ENCODE assay signal across 28 cellular contexts in the genomic region with DNA sequence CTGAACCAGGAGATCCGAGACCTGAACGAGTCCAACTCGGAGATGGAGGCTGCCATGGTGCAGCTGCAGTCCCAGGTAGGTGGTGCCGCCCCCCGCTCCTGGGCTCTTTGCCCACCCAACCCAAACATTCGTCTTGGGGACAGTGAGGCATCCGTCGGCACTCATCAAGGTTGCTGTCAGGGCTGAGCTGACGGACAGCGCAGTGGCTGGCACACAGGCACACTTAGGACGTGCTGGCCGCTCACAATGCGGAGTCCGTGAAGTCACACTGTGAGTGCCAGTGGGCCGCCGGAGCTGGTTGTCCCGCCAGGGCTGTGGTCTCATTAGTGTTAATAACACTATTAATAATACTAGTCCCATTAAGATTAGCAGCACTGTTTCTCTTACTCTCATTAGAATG.
"Had no signal": no experiment of that assay in that cellular context is flagged by ENCODE, and none has a peak within 500 bp of the region (broad histone marks: within the 10 kb centered on the region; RNA-seq: fewer than 3 reads in every experiment).

No MANE protein-coding gene starts in this region.

- H3K36me3 Mint-ChIP-seq: activated naive CD8-positive, alpha-beta T cell; memory B cell; naive thymus-derived CD4-positive, alpha-beta T cell; neural progenitor cell; stimulated activated naive B cell treated with anti-CD40 and anti-IgM and Interleukin-4, amounts not matched to agents 10 μg/mL and 1 μg/mL and 100 μg/mL, for 72 hours had no signal

- ATAC-seq: activated T-cell treated with anti-CD3 and anti-CD28 coated beads, Interleukin-2, amount 50 U/mL, for 72 hours; effector memory CD8-positive, alpha-beta T cell; gastrocnemius medialis; naive thymus-derived CD4-positive, alpha-beta T cell; stimulated activated naive B cell treated with anti-CD40 and anti-IgM and Interleukin-4, amounts not matched to agents 10 μg/mL and 1 μg/mL and 100 μg/mL, for 72 hours had no signal

- H3K9me3 Mint-ChIP-seq: activated T-cell treated with anti-CD3 and anti-CD28 coated beads, Interleukin-2, amount 50 U/mL, for 72 hours; brain; effector memory CD8-positive, alpha-beta T cell; memory B cell; naive thymus-derived CD4-positive, alpha-beta T cell; stimulated activated naive B cell treated with anti-CD40 and anti-IgM and Interleukin-4, amounts not matched to agents 10 μg/mL and 1 μg/mL and 100 μg/mL, for 72 hours; T-helper 1 cell treated with Interleukin-12 subunit alpha and Interleukin-12 subunit beta and Interleukin-4 antibody, amounts not matched to agents 30 μg/mL and 1 μg/mL, for 36 hours had no signal

- H3K4me3 ChIP-seq: ascending aorta, cardiac muscle cell, gastrocnemius medialis, left ventricle myocardium inferior, neural progenitor cell, smooth muscle cell, stomach, thyroid gland, upper lobe of left lung had no signal

- H3K27me3 ChIP-seq: ascending aorta, cardiac muscle cell, gastrocnemius medialis, neural progenitor cell, stomach, thyroid gland, upper lobe of left lung had no signal

- H3K27me3 Mint-ChIP-seq: activated naive CD8-positive, alpha-beta T cell; brain had no signal

- H3K27ac Mint-ChIP-seq: activated naive CD8-positive, alpha-beta T cell; activated T-cell treated with anti-CD3 and anti-CD28 coated beads, Interleukin-2, amount 50 U/mL, for 72 hours; effector memory CD8-positive, alpha-beta T cell; memory B cell; neural progenitor cell; T-helper 1 cell treated with Interleukin-12 subunit alpha and Interleukin-12 subunit beta and Interleukin-4 antibody, amounts not matched to agents 30 μg/mL and 1 μg/mL, for 36 hours had no signal

- H3K9me3 ChIP-seq: ascending aorta, gastrocnemius medialis, left ventricle myocardium inferior, stomach, thyroid gland, upper lobe of left lung had no signal

- H3K36me3 ChIP-seq: ascending aorta, cardiac muscle cell, gastrocnemius medialis, left ventricle myocardium inferior, neural progenitor cell, stomach, thyroid gland, upper lobe of left lung had no signal

- DNase-seq: activated CD4-positive, alpha-beta T cell treated with anti-CD3 and anti-CD28 coated beads for 4 hours; activated CD4-positive, alpha-beta T cell treated with anti-CD3 and anti-CD28 coated beads, Interleukin-2, amount 50 U/mL, for 4 hours; activated effector memory CD4-positive, alpha-beta T cell treated with Interleukin-2 at 50 U/mL for 16 hours; activated naive CD4-positive, alpha-beta T cell treated with Interleukin-2 at 50 U/mL for 16 hours; activated T-cell treated with anti-CD3 and anti-CD28 coated beads for 4 hours; activated T-cell treated with anti-CD3 and anti-CD28 coated beads, Interleukin-2, amount 50 U/mL, for 72 hours; cortex of kidney; effector memory CD8-positive, alpha-beta T cell; erythroblast; gastrocnemius medialis; left ventricle myocardium inferior; midbrain; naive thymus-derived CD4-positive, alpha-beta T cell; stimulated activated CD4-positive, alpha-beta T cell treated with anti-CD3 and anti-CD28 coated beads, Interleukin-15, amount 100 ng/mL, for 24 hours; stimulated activated CD4-positive, alpha-beta T cell treated with anti-CD3 and anti-CD28 coated beads, Interleukin-2, amount 100 ng/mL, for 24 hours; stimulated activated naive B cell treated with anti-CD40 and anti-IgM and Interleukin-4, amounts not matched to agents 10 μg/mL and 1 μg/mL and 100 μg/mL, for 72 hours; stomach; T-helper 9 cell; thyroid gland had no signal

- H3K4me1 ChIP-seq: ascending aorta, neural progenitor cell, upper lobe of left lung had no signal

- H3K27ac ChIP-seq: ascending aorta, cardiac muscle cell, left ventricle myocardium inferior, neural progenitor cell, stomach, thyroid gland, upper lobe of left lung had no signal

- H3K4me3 Mint-ChIP-seq: activated naive CD8-positive, alpha-beta T cell; activated T-cell treated with anti-CD3 and anti-CD28 coated beads, Interleukin-2, amount 50 U/mL, for 72 hours; brain; effector memory CD8-positive, alpha-beta T cell; memory B cell; naive thymus-derived CD4-positive, alpha-beta T cell; neural progenitor cell; stimulated activated naive B cell treated with anti-CD40 and anti-IgM and Interleukin-4, amounts not matched to agents 10 μg/mL and 1 μg/mL and 100 μg/mL, for 72 hours; T-helper 1 cell treated with Interleukin-12 subunit alpha and Interleukin-12 subunit beta and Interleukin-4 antibody, amounts not matched to agents 30 μg/mL and 1 μg/mL, for 36 hours had no signal
